In genomic region chr13:111532111-111532510, GRCh38 we compare ENCODE assay signal across 13 cellular contexts.
A peak's percentile ranks its signal among the peaks of the same experiment; 100 is the strongest.
DNase-seq lines count a peak whose midpoint lies in the region.
"Had no signal": no experiment of that assay in that cellular context is flagged by ENCODE, and none has a peak within 500 bp of the region (broad histone marks: within the 10 kb centered on the region; RNA-seq: fewer than 3 reads in every experiment).

No MANE protein-coding gene starts in this region.

- no peak overlapping the region for H3K23ac ChIP-seq in neuronal stem cell (ENCODE audit: low read depth, low read length, poor library complexity)

- no peak overlapping the region for H3K18ac ChIP-seq in neuronal stem cell (ENCODE audit: low read length)

- no peak overlapping the region for H2BK120ac ChIP-seq in neuronal stem cell (ENCODE audit: low read depth, low read length)

- no CpG with 5 or more reads among the region's 9 CpGs for WGBS in neuronal stem cell (ENCODE audit: extremely low coverage in 2 of 2, insufficient read length in 2 of 2, insufficient replicate concordance in 1 of 2), 2 donors

- H3K9me3 ChIP-seq in NT2/D1 (ENCODE audit: insufficient read depth, low read length) (no peaks in the 10 kb centered on the region), iPS-18a (ENCODE audit: control insufficient read depth, low read depth, low read length) (no peaks in the 10 kb centered on the region), neuronal stem cell (replicated peaks in 1 of 2; ENCODE audit: control insufficient read depth in 2 of 2, insufficient read depth in 1 of 2, low read depth in 1 of 2, low read length in 2 of 2) (peaks cover 0 to under 1% of the 10 kb centered on the region in 2 donors)
- H3K9me3 ChIP-seq: BLaER1 had no signal

- H4K8ac ChIP-seq in neuronal stem cell (ENCODE audit: low read depth, low read length), result no peak overlapping the region

- H3K14ac ChIP-seq in neuronal stem cell (ENCODE audit: low read length), result no peak overlapping the region

- H3K79me1 ChIP-seq in neuronal stem cell (ENCODE audit: low read depth, low read length), result no peaks in the 10 kb centered on the region

- H3K4ac ChIP-seq in neuronal stem cell (ENCODE audit: low read length), result no peak overlapping the region

- H2BK5ac ChIP-seq in neuronal stem cell (ENCODE audit: low read length), result no peak overlapping the region

- H3K27me3 ChIP-seq in NT2/D1 (ENCODE audit: insufficient read depth, insufficient read length) (peaks cover 34% of the 10 kb centered on the region), iPS-18a (ENCODE audit: control insufficient read depth, insufficient read depth, low read length) (peaks cover 71% of the 10 kb centered on the region), neuronal stem cell (ENCODE audit: control insufficient read depth in 3 of 3, insufficient read depth in 3 of 3, low read depth in 1 of 3, low read length in 3 of 3) (peaks cover 0 to 31% (median 8%) of the 10 kb centered on the region in 3 experiments)

- no peak overlapping the region for H4K91ac ChIP-seq in neuronal stem cell (ENCODE audit: low read depth, low read length, poor library complexity)

- H3K36me3 ChIP-seq in NT2/D1 (ENCODE audit: insufficient read depth, insufficient read length, low read length) (no peaks in the 10 kb centered on the region), iPS-18a (ENCODE audit: control insufficient read depth, low read depth, low read length) (no peaks in the 10 kb centered on the region), neuronal stem cell (replicated peaks in 1 of 2; ENCODE audit: control insufficient read depth in 2 of 2, insufficient read depth in 2 of 2, low read length in 2 of 2) (no peaks in the 10 kb centered on the region)
- H3K36me3 ChIP-seq: BLaER1 had no signal

- no peak overlapping the region for H2BK15ac ChIP-seq in neuronal stem cell (ENCODE audit: low read length)

- no peak overlapping the region for H2BK12ac ChIP-seq in neuronal stem cell (ENCODE audit: low read length)

- H3K4me3 ChIP-seq in NT2/D1 (ENCODE audit: insufficient read length, low read depth) (no peak overlapping the region), iPS-18a (ENCODE audit: low read length) (peak overlapping the region; percentile 16), neuronal stem cell (ENCODE audit: low read length in 2 of 2) (no peak overlapping the region)
- H3K4me3 ChIP-seq: BLaER1 had no signal

- no peak overlapping the region for H2AK5ac ChIP-seq in neuronal stem cell (ENCODE audit: low read depth, low read length)

- H3K4me2 ChIP-seq in neuronal stem cell (ENCODE audit: insufficient read depth, low read length, poor library complexity, severe bottlenecking), result no peak overlapping the region
- H3K4me2 ChIP-seq: BLaER1 had no signal

- H3K4me1 ChIP-seq in NT2/D1 (ENCODE audit: insufficient read depth, insufficient read length), result peaks cover 10% of the 10 kb centered on the region
- H3K4me1 ChIP-seq in iPS-18a (ENCODE audit: control insufficient read depth, low read depth, low read length), result peaks cover 60% of the 10 kb centered on the region
- H3K4me1 ChIP-seq in neuronal stem cell (ENCODE audit: control insufficient read depth in 2 of 2, insufficient read depth in 1 of 2, low read depth in 1 of 2, low read length in 2 of 2), result peaks cover 21 to 45% of the 10 kb centered on the region in 2 donors

- DNase-seq in NCI-H748 (lab: John Stamatoyannopoulos, UW; ENCODE audit: unreplicated experiment) (peak; percentile 43), NCI-H748 treated with DMSO at 0.1 percent for 48 hours (lab: John Stamatoyannopoulos, UW) (no peak), NT2/D1 (ENCODE audit: low read depth, low spot score) (peak; percentile 58), SHP77 treated with DMSO at 0.1 percent for 48 hours (lab: John Stamatoyannopoulos, UW) (no peak), putamen (ENCODE audit: low spot score) (no peak), neuronal stem cell (ENCODE audit: low spot score) (no peak)
- DNase-seq: 8988T; AML-193; CD8-positive, alpha-beta memory T cell; DMS53; GF-D8 had no signal

- H3K27ac ChIP-seq in iPS-18a (ENCODE audit: low read length) (no peak overlapping the region), neuronal stem cell (replicated peaks; ENCODE audit: low read length) (no peak overlapping the region)
- H3K27ac ChIP-seq: BLaER1 had no signal

- H3K9ac ChIP-seq in NT2/D1 (ENCODE audit: insufficient read length, low read depth) (no peak overlapping the region), iPS-18a (ENCODE audit: low read length) (no peak overlapping the region), neuronal stem cell (ENCODE audit: low read depth, low read length, poor library complexity) (no peak overlapping the region)
- H3K9ac ChIP-seq: BLaER1 had no signal

- H2AFZ ChIP-seq in neuronal stem cell (ENCODE audit: low read length), result no peak overlapping the region

Comparison
In these comparisons a context has a peak if more than half of its experiments do, and no peak if none do; other contexts are left out.
1. DNase-seq: peak in NCI-H748 (single experiment) and NT2/D1 (single experiment); none in NCI-H748 treated with DMSO at 0.1 percent for 48 hours (single experiment), SHP77 treated with DMSO at 0.1 percent for 48 hours (single experiment), putamen (single experiment) and neuronal stem cell (single experiment).